In the genomic region with DNA sequence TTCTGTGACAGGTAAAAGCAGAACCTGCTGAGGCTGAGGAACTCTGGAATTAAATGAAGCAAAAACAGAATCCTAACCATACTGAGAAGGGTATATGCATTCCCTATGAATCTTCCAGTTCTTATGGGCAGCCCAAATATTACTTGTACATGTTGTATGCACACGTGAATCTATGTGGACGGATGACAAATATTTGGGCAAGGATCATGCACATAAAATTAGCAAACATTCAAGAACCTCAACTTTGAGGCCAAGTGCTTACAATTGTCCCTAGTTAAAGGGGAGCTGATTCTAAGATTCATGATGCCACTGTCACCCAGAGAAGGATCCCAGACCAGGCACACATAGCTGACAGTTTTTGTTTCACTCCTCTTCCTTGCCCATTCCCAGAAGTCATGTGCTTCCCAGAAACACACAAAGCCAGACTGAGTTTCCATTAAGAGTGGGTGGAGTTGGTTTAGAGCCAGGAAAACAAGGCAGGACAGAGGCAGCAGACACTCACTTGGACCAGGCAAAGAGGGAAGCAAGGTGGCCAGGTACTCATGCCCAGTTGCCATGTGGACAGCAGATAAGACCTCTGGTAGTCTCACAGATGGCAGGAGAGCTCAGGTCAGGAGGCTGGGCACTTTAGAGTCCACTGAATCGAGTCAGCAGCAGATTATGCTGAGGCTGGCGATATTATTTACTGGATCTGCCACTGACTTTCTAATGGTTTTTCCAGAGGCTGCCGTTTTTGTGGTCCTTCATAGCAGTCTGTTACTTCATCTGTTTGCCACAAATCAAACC, we compare ENCODE assay signal across 10 cellular contexts. TPM values are rescaled to one million over a fixed set of nuclear protein-coding genes. Genes with fewer than 3 reads are reported as not detected.
A peak's percentile ranks its signal among the peaks of the same experiment; 100 is the strongest.
DNase-seq lines count a peak whose midpoint lies in the region; ATAC-seq, FAIRE-seq and TF ChIP-seq lines count a peak whose summit lies in the region.
"Had no signal": no experiment of that assay in that cellular context is flagged by ENCODE, and none has a peak within 500 bp of the region (broad histone marks: within the 10 kb centered on the region; RNA-seq: fewer than 3 reads in every experiment).

No MANE protein-coding gene starts in this region.

- H2AK5ac ChIP-seq in IMR-90 (ENCODE audit: low read depth, low read length) = no peak overlapping the region

- TF ChIP-seq CTCF in IMR-90 (conservative IDR thresholded peaks at IDR 0.05; ENCODE audit: low read depth, low read length) = no peak
- no peak for TF ChIP-seq CTCF in bronchial epithelial cell (IDR thresholded peaks at IDR 0.05; ENCODE audit: insufficient read depth, low read length, severe bottlenecking)
- TF ChIP-seq CTCF in smooth muscle cell (IDR thresholded peaks at IDR 0.05; ENCODE audit: borderline replicate concordance, insufficient read depth, poor library complexity, severe bottlenecking) = no peak
- TF ChIP-seq CTCF in endodermal cell (conservative IDR thresholded peaks at IDR 0.05) = no peak

- H3K79me2 ChIP-seq in smooth muscle cell (ENCODE audit: low read depth) = no peaks in the 10 kb centered on the region

- H4K8ac ChIP-seq in IMR-90 (ENCODE audit: low read depth in 2 of 2, low read length in 2 of 2) = no peak overlapping the region

- DNase-seq in IMR-90 = peak; percentile 61
- peak; percentile 47 for DNase-seq in bronchial epithelial cell (ENCODE audit: low read depth)
- DNase-seq in left colon = peak in 1 of 2 donors; percentile 45
- no peak for DNase-seq in smooth muscle cell (lab: John Stamatoyannopoulos, UW; ENCODE audit: unreplicated experiment)
- DNase-seq in hippocampal formation (lab: John Stamatoyannopoulos, UW) = no peak
- DNase-seq in GOT3 (lab: John Stamatoyannopoulos, UW) = no peak
- no peak for DNase-seq in endodermal cell

- H3K4me1 Mint-ChIP-seq in endodermal cell = peaks cover 46% of the 10 kb centered on the region

- TF ChIP-seq POLR2A in IMR-90 (IDR thresholded peaks at IDR 0.05; ENCODE audit: low read depth, low read length) = no peak

- in situ Hi-C loops in IMR-90 (cut with MboI; ENCODE audit: low sequenced_read_pairs) = no loop called here

- no peak overlapping the region for H2AK9ac ChIP-seq in IMR-90 (replicated peaks; ENCODE audit: low read depth, low read length, poor library complexity)

- H3K4me2 ChIP-seq in IMR-90 (ENCODE audit: low read depth, low read length) (no peak overlapping the region), smooth muscle cell (peak overlapping the region; percentile 5)

- no peak overlapping the region for H2BK15ac ChIP-seq in IMR-90 (ENCODE audit: low read depth, low read length)

- H2BK5ac ChIP-seq in IMR-90 (ENCODE audit: low read depth, low read length, poor library complexity, severe bottlenecking) = no peak overlapping the region

- H3K18ac ChIP-seq in IMR-90 (ENCODE audit: low read depth, low read length) = no peak overlapping the region

- H3K27me3 ChIP-seq in IMR-90 (ENCODE audit: control insufficient read depth, insufficient read depth, low read length) (no peaks in the 10 kb centered on the region), bronchial epithelial cell (ENCODE audit: control insufficient read depth, insufficient read depth, low read length) (no peaks in the 10 kb centered on the region), smooth muscle cell (ENCODE audit: low read depth) (no peaks in the 10 kb centered on the region), endodermal cell (ENCODE audit: control insufficient read depth, insufficient read depth, low read length, poor library complexity, severe bottlenecking) (no peaks in the 10 kb centered on the region)

- H4K5ac ChIP-seq in IMR-90 (ENCODE audit: low read depth, low read length) = no peak overlapping the region

- FAIRE-seq in bronchial epithelial cell (lab: Jason Lieb, UNC) = no peak

- H3K36me3 ChIP-seq in IMR-90 (ENCODE audit: control insufficient read depth, insufficient read depth, low read length) (peaks cover 38% of the 10 kb centered on the region), bronchial epithelial cell (ENCODE audit: control insufficient read depth, insufficient read depth, low read length) (peaks cover 22% of the 10 kb centered on the region), smooth muscle cell (ENCODE audit: low read depth) (no peaks in the 10 kb centered on the region), endodermal cell (ENCODE audit: control insufficient read depth, insufficient read depth, low read length) (peaks cover 57% of the 10 kb centered on the region)

- no peak for TF ChIP-seq RAD21 in IMR-90 (IDR thresholded peaks at IDR 0.05; ENCODE audit: low read length)

- H3K9me3 Mint-ChIP-seq in endodermal cell = no peaks in the 10 kb centered on the region

- H3K4me1 ChIP-seq in IMR-90 (ENCODE audit: control insufficient read depth, insufficient read depth, low read length) = peaks cover 8% of the 10 kb centered on the region
- H3K4me1 ChIP-seq in smooth muscle cell (ENCODE audit: low read depth) = peaks cover 11% of the 10 kb centered on the region
- H3K4me1 ChIP-seq in endodermal cell (ENCODE audit: control insufficient read depth, insufficient read depth, low read length) = peaks cover 25% of the 10 kb centered on the region
- H3K4me1 ChIP-seq: HAP-1 had no signal

- no peak overlapping the region for H2BK20ac ChIP-seq in IMR-90 (ENCODE audit: low read depth, low read length)

- peaks cover 5% of the 10 kb centered on the region; the same call in 1 of the 2 replicates for H3K9me1 ChIP-seq in IMR-90 (ENCODE audit: insufficient read depth, low read length)

- 0 out of 2 replicates have a peak, but pooled peaks cover 4% of the 10 kb centered on the region for H4K20me1 ChIP-seq in IMR-90 (ENCODE audit: insufficient read depth, low read length)
- H4K20me1 ChIP-seq in smooth muscle cell (ENCODE audit: low read depth) = no peaks in the 10 kb centered on the region

- no peak overlapping the region for H3K4me3 ChIP-seq in IMR-90 (ENCODE audit: insufficient read depth, low read depth, low read length)
- H3K4me3 ChIP-seq in bronchial epithelial cell (ENCODE audit: low read depth, low read length) = no peak overlapping the region
- H3K4me3 ChIP-seq in smooth muscle cell = no peak overlapping the region
- no peak overlapping the region for H3K4me3 ChIP-seq in endodermal cell (ENCODE audit: low read length)
- H3K4me3 ChIP-seq: HAP-1, SK-N-MC had no signal

- WGBS in IMR-90 (ENCODE audit: extremely low coverage in 2 of 2, insufficient read length in 1 of 2), 2 experiments = 100% methylated on average over 2 of the region's 5 CpGs; no CpG with 5 or more reads in 1 of the 2 experiments
- WGBS in smooth muscle cell (ENCODE audit: low lambda C conversion rate) = 57% methylated on average over 5 of the region's 5 CpGs
- WGBS in endodermal cell (ENCODE audit: insufficient coverage in 1 of 2, insufficient read length in 1 of 2), 2 experiments = 93 to 97% methylated on average over 4 to 5 of the region's 5 CpGs

- H3K56ac ChIP-seq in IMR-90 (ENCODE audit: extremely low read depth, insufficient read depth, low read length) = no peak overlapping the region

- H3K9ac ChIP-seq in IMR-90 (ENCODE audit: low read depth, low read length) (no peak overlapping the region), smooth muscle cell (ENCODE audit: low read depth) (no peak overlapping the region), endodermal cell (ENCODE audit: extremely low read depth, low read length, poor library complexity, severe bottlenecking) (no peak overlapping the region)

- H3K79me1 ChIP-seq in IMR-90 (ENCODE audit: low read depth in 1 of 2, low read length in 2 of 2) = peaks cover 0 to 7% of the 10 kb centered on the region in 2 experiments; a peak in 1 of 4 replicates

- no peak overlapping the region for H3K23ac ChIP-seq in IMR-90 (ENCODE audit: low read depth, low read length)

- no peak overlapping the region for H3K4ac ChIP-seq in IMR-90 (ENCODE audit: low read depth, low read length)

- no TSS peak for BruUV-seq in IMR-90 (replicated peaks; lab: Mats Ljungman, UMichigan)

- intact Hi-C loops in IMR-90 (cut with micrococcal nuclease) (no loop called here), left colon (cut with DNase I, micrococcal nuclease) (no loop called here)

- peaks cover 50% of the 10 kb centered on the region for H3K36me3 Mint-ChIP-seq in endodermal cell (ENCODE audit: low read depth)

- peaks cover 4% of the 10 kb centered on the region for H3F3A ChIP-seq in smooth muscle cell (ENCODE audit: low read depth)

- no peak overlapping the region for H3K4me3 Mint-ChIP-seq in endodermal cell

- no peak overlapping the region for H2AFZ ChIP-seq in IMR-90 (replicated peaks; ENCODE audit: low read length, poor library complexity)
- no peak overlapping the region for H2AFZ ChIP-seq in smooth muscle cell (ENCODE audit: low read depth)

- H3K14ac ChIP-seq in IMR-90 (replicated peaks; ENCODE audit: low read depth, low read length) = no peak overlapping the region

- no peak overlapping the region for H4K91ac ChIP-seq in IMR-90 (ENCODE audit: insufficient read depth, low read depth, low read length)

- no peaks in the 10 kb centered on the region for H3K27me3 Mint-ChIP-seq in endodermal cell (ENCODE audit: insufficient read depth)

- POLR2A ChIA-PET in IMR-90 (lab: Charles Lee; ENCODE audit: unreplicated experiment) = no interaction called here

- H3K9me3 ChIP-seq in IMR-90 (ENCODE audit: control insufficient read depth, insufficient read depth, low read length) = no peaks in the 10 kb centered on the region
- H3K9me3 ChIP-seq in smooth muscle cell (replicated peaks; ENCODE audit: low read depth) = no peaks in the 10 kb centered on the region
- no peaks in the 10 kb centered on the region for H3K9me3 ChIP-seq in endodermal cell (ENCODE audit: control insufficient read depth, low read length)
- H3K9me3 ChIP-seq: HAP-1 had no signal

- peak; percentile 6; the same call in 1 of the 2 replicates for ATAC-seq in IMR-90 (ENCODE audit: low read depth)
- ATAC-seq in left colon = peak; percentile 42
- no peak for ATAC-seq in HG03342 (IDR thresholded peaks at IDR 0.05; ENCODE audit: unreplicated experiment)

- H3K27ac Mint-ChIP-seq in endodermal cell = no peak overlapping the region

- H2BK120ac ChIP-seq in IMR-90 (ENCODE audit: low read depth, low read length) = no peak overlapping the region; the same call in 1 of the 2 replicates

- peak overlapping the region; percentile 24; the same call in 1 of the 2 replicates for H3K27ac ChIP-seq in IMR-90 (ENCODE audit: insufficient read depth, low read length)
- peak overlapping the region; percentile 46 for H3K27ac ChIP-seq in smooth muscle cell (ENCODE audit: low read depth)
- H3K27ac ChIP-seq in endodermal cell (ENCODE audit: low read depth, low read length) = no peak overlapping the region
- H3K27ac ChIP-seq: SK-N-MC had no signal

- dilution Hi-C loops in IMR-90 (cut with HindIII; ENCODE audit: low sequenced_read_pairs, unreplicated experiment) = no loop called here

- CTCF ChIA-PET in IMR-90 (lab: Yijun Ruan, JAX) = interaction anchor here (1.0 kb wide), 1 partner anchor 92 kb away, joined by 3 read pairs; no protein-coding TSS in a partner anchor

RNA-seq across cellular contexts. Expression of a gene that starts 25.5 kb away (rescaled TPM):
- total RNA-seq in IMR-90 (2012; rRNA removed) (118 and 168 TPM in 2 replicates), bronchial epithelial cell (81.9 and 173 TPM in 2 replicates), left colon (100 to 1,000 TPM; 173 to 222 TPM), smooth muscle cell (89.8 and 132 TPM in 2 replicates), endodermal cell (100 to 1,000 TPM; 114 to 118 TPM)
- polyA plus RNA-seq in IMR-90 (2012; rRNA removed) (152 and 203 TPM in 2 replicates), smooth muscle cell (121 and 142 TPM in 2 replicates)
- 77.4 and 134 TPM in 2 replicates for polyA plus RNA-seq in IMR-90 (2012; cell fraction: cytosol; rRNA removed)
- polyA plus RNA-seq in IMR-90 (2012; cell fraction: nucleus; rRNA removed; ENCODE audit: low replicate concordance) = 53.9 and 195 TPM in 2 replicates
- 131 TPM for polyA plus RNA-seq in endodermal cell (2013, experiment 1 of 2)
- 97.3 TPM for polyA plus RNA-seq in endodermal cell (2013, experiment 2 of 2)

RNA-seq across cellular contexts. Expression of a gene that starts 46.5 kb away (rescaled TPM):
- 9.2 and 10.0 TPM in 2 replicates for total RNA-seq in IMR-90 (2012; rRNA removed)
- 11.4 and 11.6 TPM in 2 replicates for polyA plus RNA-seq in IMR-90 (2012; rRNA removed)
- 9.2 and 10.4 TPM in 2 replicates for polyA plus RNA-seq in IMR-90 (2012; cell fraction: cytosol; rRNA removed)
- 6.9 and 12.0 TPM in 2 replicates for polyA plus RNA-seq in IMR-90 (2012; cell fraction: nucleus; rRNA removed; ENCODE audit: low replicate concordance)
- 19.2 and 32.6 TPM in 2 replicates for total RNA-seq in bronchial epithelial cell
- 10 to 100 TPM; 64.1 to 77.3 TPM for total RNA-seq in left colon
- 11.2 and 13.5 TPM in 2 replicates for total RNA-seq in smooth muscle cell
- polyA plus RNA-seq in smooth muscle cell = 12.3 and 13.8 TPM in 2 replicates
- total RNA-seq in endodermal cell = 10 to 100 TPM; 17.8 TPM
- polyA plus RNA-seq in endodermal cell (2013, experiment 1 of 2) = 13.1 TPM
- 12.7 TPM for polyA plus RNA-seq in endodermal cell (2013, experiment 2 of 2)

Comparison
In these comparisons a context has a peak if more than half of its experiments do, and no peak if none do; other contexts are left out.
1. DNase-seq: peak in IMR-90 (single experiment) and bronchial epithelial cell (single experiment); none in smooth muscle cell (single experiment), hippocampal formation (0 of 2), GOT3 (single experiment) and endodermal cell (single experiment).